ENCODE assay signal across 24 cellular contexts in genomic region chr15:74656935-74657535, GRCh38. TPM values are rescaled to one million over a fixed set of nuclear protein-coding genes. Genes with fewer than 3 reads are reported as not detected.
DNase-seq lines count a peak whose midpoint lies in the region; ATAC-seq and TF ChIP-seq lines count a peak whose summit lies in the region.
"Had no signal": no experiment of that assay in that cellular context is flagged by ENCODE, and none has a peak within 500 bp of the region (broad histone marks: within the 10 kb centered on the region; RNA-seq: fewer than 3 reads in every experiment).

No MANE protein-coding gene starts in this region.

- peaks cover 6% of the 10 kb centered on the region for H3K36me3 Mint-ChIP-seq in activated CD8-positive, alpha-beta memory T cell treated with anti-CD3 and anti-CD28 coated beads, Interleukin-2, amount 10 ng/mL, durations not matched to agents 7 days and 5 days
- H3K36me3 Mint-ChIP-seq: activated naive CD4-positive, alpha-beta T cell treated with anti-CD3 and anti-CD28 coated beads, Interleukin-2, amount 50 U/mL, for 72 hours had no signal

- no peak overlapping the region for H3K4me3 Mint-ChIP-seq in activated CD8-positive, alpha-beta memory T cell treated with anti-CD3 and anti-CD28 coated beads, Interleukin-2, amount 10 ng/mL, durations not matched to agents 7 days and 5 days
- H3K4me3 Mint-ChIP-seq: T-helper 1 cell treated with Interleukin-12 subunit alpha and Interleukin-12 subunit beta and Interleukin-4 antibody, amounts not matched to agents 30 μg/mL and 1 μg/mL, for 36 hours had no signal

- CTCF ChIA-PET in activated CD8-positive, alpha-beta memory T cell treated with anti-CD3 and anti-CD28 coated beads, Interleukin-2, amount 10 ng/mL, durations not matched to agents 7 days and 5 days (lab: Charles Lee), result interaction anchor here (1.2 to 1.5 kb wide), 4 partner anchors 23 to 294 kb away, joined by 3 to 5 read pairs (median 4); no protein-coding TSS in a partner anchor

- no peaks in the 10 kb centered on the region for H3K9me3 ChIP-seq in spleen
- H3K9me3 ChIP-seq: body of pancreas, heart right ventricle, left lung, neutrophil, vagina had no signal

- H3K27ac Mint-ChIP-seq in activated CD8-positive, alpha-beta memory T cell treated with anti-CD3 and anti-CD28 coated beads, Interleukin-2, amount 10 ng/mL, durations not matched to agents 7 days and 5 days, result peak overlapping the region; percentile 63
- H3K27ac Mint-ChIP-seq: T-helper 1 cell treated with Interleukin-12 subunit alpha and Interleukin-12 subunit beta and Interleukin-4 antibody, amounts not matched to agents 30 μg/mL and 1 μg/mL, for 36 hours had no signal

- TF ChIP-seq POLR2A in spleen (IDR thresholded peaks at IDR 0.05), result no peak

- no peaks in the 10 kb centered on the region for H3K9me3 Mint-ChIP-seq in activated CD8-positive, alpha-beta memory T cell treated with anti-CD3 and anti-CD28 coated beads, Interleukin-2, amount 10 ng/mL, durations not matched to agents 7 days and 5 days (ENCODE audit: low read depth)
- H3K9me3 Mint-ChIP-seq: activated naive CD4-positive, alpha-beta T cell treated with anti-CD3 and anti-CD28 coated beads, Interleukin-2, amount 50 U/mL, for 72 hours; HFFc6; T-helper 1 cell treated with Interleukin-12 subunit alpha and Interleukin-12 subunit beta and Interleukin-4 antibody, amounts not matched to agents 30 μg/mL and 1 μg/mL, for 36 hours had no signal

- intact Hi-C loops in spleen (cut with DNase I; ENCODE audit: low total_unique reads), result no loop called here

- H3K27me3 ChIP-seq in layer of hippocampus (ENCODE audit: control insufficient read depth, insufficient read depth, low read length) (no peaks in the 10 kb centered on the region), spleen (replicated peaks in 1 of 7) (no peaks in the 10 kb centered on the region)
- H3K27me3 ChIP-seq: body of pancreas, heart right ventricle, left lung, neutrophil, vagina had no signal

- H3K4me1 ChIP-seq in spleen, result peaks cover 0 to 31% (median 2%) of the 10 kb centered on the region in 6 donors

- no peak for DNase-seq in activated CD8-positive, alpha-beta memory T cell treated with anti-CD3 and anti-CD28 coated beads, Interleukin-2, amount 10 ng/mL, durations not matched to agents 7 days and 5 days
- DNase-seq in activated CD8-positive, alpha-beta memory T cell treated with anti-CD3 and anti-CD28 coated beads for 24 hours, result no peak
- DNase-seq in NCI-H69 (lab: John Stamatoyannopoulos, UW) (peak; percentile 78), superior temporal gyrus (ENCODE audit: extremely low spot score) (peak; percentile 55), OCI-M1 (lab: John Stamatoyannopoulos, UW) (no peak), spleen (no peak)
- no peak for DNase-seq in stimulated activated CD4-positive, alpha-beta T cell treated with anti-CD3 and anti-CD28 coated beads, Interleukin-4, amount 100 ng/mL, for 1 hour
- DNase-seq: activated CD4-positive, alpha-beta T cell treated with anti-CD3 and anti-CD28 coated beads, Interleukin-2, amount 50 U/mL, for 4 hours; activated T-cell treated with anti-CD3 and anti-CD28 coated beads, Interleukin-2, amount 50 U/mL, for 48 hours; cortex of kidney; heart right ventricle; HFFc6; left lung; PC-3; SIG-M5; stimulated activated CD4-positive, alpha-beta T cell treated with anti-CD3 and anti-CD28 coated beads, Interleukin-12 subunit alpha, Interleukin-12 subunit beta, amount 100 ng/mL, for 4 hours; stimulated activated CD8-positive, alpha-beta memory T cell treated with anti-CD3 and anti-CD28 coated beads, Interleukin-4, amount 100 ng/mL, for 48 hours; WERI-Rb-1 had no signal

- H3K4me3 ChIP-seq in spleen, result no peak overlapping the region
- H3K4me3 ChIP-seq: body of pancreas, heart right ventricle, left lung, vagina had no signal

- H3K27me3 Mint-ChIP-seq in activated CD8-positive, alpha-beta memory T cell treated with anti-CD3 and anti-CD28 coated beads, Interleukin-2, amount 10 ng/mL, durations not matched to agents 7 days and 5 days, result no peaks in the 10 kb centered on the region

- peaks cover 46% of the 10 kb centered on the region for H3K4me1 Mint-ChIP-seq in activated CD8-positive, alpha-beta memory T cell treated with anti-CD3 and anti-CD28 coated beads, Interleukin-2, amount 10 ng/mL, durations not matched to agents 7 days and 5 days

- peak overlapping the region; percentile 13 for H3K27ac ChIP-seq in layer of hippocampus (ENCODE audit: low read depth, low read length)
- H3K27ac ChIP-seq in spleen, result no peak overlapping the region
- H3K27ac ChIP-seq: body of pancreas, heart right ventricle, left lung, neutrophil, vagina, WERI-Rb-1 had no signal

- peaks cover 0 to 44% (median 15%) of the 10 kb centered on the region in 6 donors for H3K36me3 ChIP-seq in spleen
- H3K36me3 ChIP-seq: vagina had no signal

- no peak for ATAC-seq in activated CD8-positive, alpha-beta memory T cell treated with anti-CD3 and anti-CD28 coated beads, Interleukin-2, amount 10 ng/mL, durations not matched to agents 7 days and 5 days
- ATAC-seq: activated naive CD4-positive, alpha-beta T cell treated with anti-CD3 and anti-CD28 coated beads, Interleukin-2, amount 50 U/mL, for 72 hours; body of pancreas; PC-3 had no signal

- WGBS in spleen, 5 donors, result 77 to 97% (median 93%) methylated on average over 6 of the region's 6 CpGs

- TF ChIP-seq CTCF in spleen (IDR thresholded peaks at IDR 0.05 in 8 of 11, conservative IDR thresholded peaks at IDR 0.05 in 3 of 11), result no peak

RNA-seq across cellular contexts. Expression of gene EDC3, which starts 38.8 kb away (rescaled TPM):
- 10 to 100 TPM; 41.8 to 47.7 TPM for total RNA-seq in activated CD8-positive, alpha-beta memory T cell treated with anti-CD3 and anti-CD28 coated beads, Interleukin-2, amount 10 ng/mL, durations not matched to agents 7 days and 5 days
- 10 to 100 TPM; 14.8 to 32.5 (median 26.3) TPM for total RNA-seq in spleen
- 10 to 100 TPM in 2 of 3 donors, 1 to 10 TPM in 1; 8.3 to 13.4 (median 10.3) TPM for polyA plus RNA-seq in spleen

RNA-seq across cellular contexts. Expression of gene CLK3, which starts 41.4 kb away (rescaled TPM):
- total RNA-seq in activated CD8-positive, alpha-beta memory T cell treated with anti-CD3 and anti-CD28 coated beads, Interleukin-2, amount 10 ng/mL, durations not matched to agents 7 days and 5 days, result 100 to 1,000 TPM; 120 to 140 TPM
- total RNA-seq in spleen, result 100 to 1,000 TPM in 6 of 7 donors, 10 to 100 TPM in 1; 97.8 to 229 (median 109) TPM
- 100 to 1,000 TPM in 1 of 3 donors, 10 to 100 TPM in 2; 54.0 to 106 (median 93.7) TPM for polyA plus RNA-seq in spleen

Comparison
In these comparisons a context has a peak if more than half of its experiments do, and no peak if none do; other contexts are left out.
1. DNase-seq: peak in NCI-H69 (single experiment) and superior temporal gyrus (single experiment); none in activated CD8-positive, alpha-beta memory T cell treated with anti-CD3 and anti-CD28 coated beads, Interleukin-2, amount 10 ng/mL, durations not matched to agents 7 days and 5 days (single experiment), activated CD8-positive, alpha-beta memory T cell treated with anti-CD3 and anti-CD28 coated beads for 24 hours (single experiment), OCI-M1 (single experiment), spleen (single experiment) and stimulated activated CD4-positive, alpha-beta T cell treated with anti-CD3 and anti-CD28 coated beads, Interleukin-4, amount 100 ng/mL, for 1 hour (single experiment).